Comparison of ENCODE assay signal across 24 cellular contexts in the genomic region with DNA sequence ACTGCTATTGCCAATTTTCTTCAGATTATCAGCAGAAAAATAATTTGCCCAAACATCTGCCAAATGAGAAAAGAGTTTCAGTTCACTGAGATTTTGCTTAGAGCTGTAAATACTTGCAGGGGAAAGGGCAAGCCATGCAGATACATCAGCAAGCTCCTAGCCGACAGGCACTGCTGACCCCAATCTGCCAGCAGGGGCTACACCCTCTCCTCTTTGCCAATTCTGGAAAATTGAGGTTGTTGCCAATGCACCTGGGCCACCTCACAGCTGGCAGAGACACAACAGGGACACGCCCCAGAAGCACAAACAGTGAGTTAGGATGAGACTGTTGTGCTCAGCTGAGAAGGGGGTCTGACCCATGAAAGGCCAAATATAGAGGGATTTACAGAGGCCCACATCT.
"Had no signal": no experiment of that assay in that cellular context is flagged by ENCODE, and none has a peak within 500 bp of the region (broad histone marks: within the 10 kb centered on the region; RNA-seq: fewer than 3 reads in every experiment).

No MANE protein-coding gene starts in this region.

- H3K9me3 ChIP-seq: esophagus squamous epithelium, left ventricle myocardium inferior, spleen, suprapubic skin, tibial artery had no signal

- H3K27ac ChIP-seq: epithelial cell of prostate, esophagus squamous epithelium, left ventricle myocardium inferior, spleen, suprapubic skin, tibial artery had no signal

- H3K4me1 ChIP-seq: esophagus squamous epithelium, left ventricle myocardium inferior, spleen, suprapubic skin, tibial artery had no signal

- H3K4me3 ChIP-seq: esophagus squamous epithelium, left ventricle myocardium inferior, lung, spleen, suprapubic skin, tibial artery had no signal

- ATAC-seq: activated CD4-positive, alpha-beta T cell treated with anti-CD3 and anti-CD28 coated beads for 36 hours; natural killer cell; right cardiac atrium had no signal

- DNase-seq: activated CD4-positive, alpha-beta T cell treated with anti-CD3 and anti-CD28 coated beads for 36 hours; activated CD4-positive, alpha-beta T cell treated with anti-CD3 and anti-CD28 coated beads, Interleukin-2, amount 50 U/mL, for 48 hours; activated CD4-positive, CD25-positive, alpha-beta regulatory T cell; activated CD8-positive, alpha-beta memory T cell treated with anti-CD3 and anti-CD28 coated beads for 24 hours; activated effector memory CD4-positive, alpha-beta T cell treated with Interleukin-2 at 50 U/mL for 16 hours; activated naive CD4-positive, alpha-beta T cell treated with Interleukin-2 at 50 U/mL for 16 hours; anterior cingulate cortex; dermis blood vessel endothelial cell; effector CD4-positive, alpha-beta T cell; esophagus squamous epithelium; foreskin melanocyte; left ventricle myocardium inferior; mesendoderm; natural killer cell; posterior cingulate gyrus; right cardiac atrium; spleen; stimulated activated naive CD4-positive, alpha-beta T cell; tibial artery had no signal

- H3K27me3 ChIP-seq: esophagus squamous epithelium, spleen, suprapubic skin, tibial artery had no signal

- H3K36me3 ChIP-seq: esophagus squamous epithelium, left ventricle myocardium inferior, spleen, suprapubic skin, tibial artery had no signal

- FAIRE-seq: bronchial epithelial cell, endometrium had no signal
